8 cellular contexts compared by ENCODE assay signal in genomic region chr2:186485576-186485870, GRCh38. TPM values are rescaled to one million over a fixed set of nuclear protein-coding genes. Genes with fewer than 3 reads are reported as not detected.
A peak's percentile ranks its signal among the peaks of the same experiment; 100 is the strongest.
DNase-seq lines count a peak whose midpoint lies in the region; ATAC-seq, FAIRE-seq and TF ChIP-seq lines count a peak whose summit lies in the region.

No MANE protein-coding gene starts in this region.

- H4K20me1 ChIP-seq in GM12878 (ENCODE audit: control insufficient read depth, insufficient read depth): 0 out of 2 replicates have a peak, but pooled peaks cover under 1% of the 10 kb centered on the region

- no peak for FAIRE-seq in GM12878 (lab: Jason Lieb, UNC)
- no peak for FAIRE-seq in frontal cortex (lab: Jason Lieb, UNC)

- TF ChIP-seq EP300 in GM12878 (IDR thresholded peaks at IDR 0.05; ENCODE audit: borderline replicate concordance in 1 of 2, control insufficient read depth in 1 of 2, low read depth in 2 of 2, low read length in 2 of 2): no peak

- H3K27ac ChIP-seq in A673 (ENCODE audit: low read depth, low read length, poor library complexity, severe bottlenecking) (peak overlapping the region; percentile 89), GM12878 (ENCODE audit: control insufficient read depth, insufficient read depth) (peak overlapping the region; percentile 97), mesodermal cell (ENCODE audit: low read depth, low read length, severe bottlenecking) (peak overlapping the region; percentile 94)

- in situ Hi-C loops in GM12878 (cut with MboI): loop anchor here (25.0 kb wide), 1 partner anchor 977 kb away; no protein-coding TSS in a partner anchor

- peak overlapping the region; percentile 97 for H3K9ac ChIP-seq in GM12878 (ENCODE audit: control insufficient read depth, insufficient read depth, low read length)

- POLR2A ChIA-PET in A673 (lab: Charles Lee; ENCODE audit: low non-redundant PET): no interaction called here
- POLR2A ChIA-PET in GM12878 (lab: Charles Lee): interaction anchor here (0.7 to 2.4 kb wide), 4 partner anchors 24 to 177 kb away, joined by 3 to 9 read pairs (median 3); partner anchors contain the start of gene ITGAV

- ATAC-seq in HG02642 (IDR thresholded peaks at IDR 0.05; ENCODE audit: poor library complexity, unreplicated experiment) (peak; percentile 50), GM12878 (no peak), GM18517 (IDR thresholded peaks at IDR 0.05; ENCODE audit: unreplicated experiment) (no peak), GM18867 (IDR thresholded peaks at IDR 0.05; ENCODE audit: unreplicated experiment) (no peak)

- CTCF ChIA-PET in A673 (lab: Charles Lee) (no interaction called here), GM12878 (lab: Yijun Ruan, JAX) (interaction anchor here (0.7 to 2.2 kb wide), 3 partner anchors 19 to 155 kb away, joined by 3 to 14 read pairs (median 5); no protein-coding TSS in a partner anchor)

- peaks cover 75% of the 10 kb centered on the region for H3K79me2 ChIP-seq in GM12878 (ENCODE audit: control insufficient read depth, insufficient read depth, low read length)

- TF ChIP-seq CTCF in A673 (conservative IDR thresholded peaks at IDR 0.05; ENCODE audit: low read depth, low read length): no peak
- TF ChIP-seq CTCF in GM12878 (IDR thresholded peaks at IDR 0.05 in 2 of 3, conservative IDR thresholded peaks at IDR 0.05 in 1 of 3; ENCODE audit: control insufficient read depth in 2 of 3, extremely low read depth in 1 of 3, insufficient read depth in 1 of 3, low read depth in 3 of 3, low read length in 3 of 3): no peak

- no peaks in the 10 kb centered on the region for H3K9me3 ChIP-seq in A673 (ENCODE audit: low read depth, low read length, poor library complexity, severe bottlenecking)
- H3K9me3 ChIP-seq in GM12878 (replicated peaks; ENCODE audit: control insufficient read depth, insufficient read depth, low read length): no peaks in the 10 kb centered on the region; the same call in 2 of the 3 replicates
- no peaks in the 10 kb centered on the region for H3K9me3 ChIP-seq in mesodermal cell (ENCODE audit: control insufficient read depth, low read length)

- RAD21 ChIA-PET in GM12878 (lab: Charles Lee; ENCODE audit: unreplicated experiment): interaction anchor here (0.8 to 1.6 kb wide), 4 partner anchors 11 to 1276 kb away, joined by 3 to 5 read pairs (median 3); partner anchors contain the start of gene CALCRL

- DNase-seq in A673 (ENCODE audit: low spot score) (no peak), GM12878 (ENCODE audit: low read depth, low spot score) (no peak), NCI-H69 (lab: John Stamatoyannopoulos, UW) (no peak), frontal cortex (ENCODE audit: low spot score in 2 of 2) (no peak)

- H3K4me2 ChIP-seq in GM12878 (ENCODE audit: control insufficient read depth, insufficient read depth): peak overlapping the region; percentile 84

- H2AFZ ChIP-seq in GM12878 (ENCODE audit: control insufficient read depth, low read depth, low read length): peak overlapping the region; percentile 95

- SMC1A ChIA-PET in GM12878 (lab: Charles Lee; ENCODE audit: uncharacterized antibody, unreplicated experiment): interaction anchor here (0.9 to 11.7 kb wide), 3 partner anchors 18 to 150 kb away, joined by 3 to 56 read pairs (median 3); no protein-coding TSS in a partner anchor

- intact Hi-C loops in A673 (cut with micrococcal nuclease; ENCODE audit: unreplicated experiment) (no loop called here), GM12878 (cut with micrococcal nuclease; ENCODE audit: unreplicated experiment) (no loop called here)

- H3K4me1 ChIP-seq in A673 (ENCODE audit: insufficient read depth, low read length, poor library complexity, severe bottlenecking): peaks cover 24% of the 10 kb centered on the region
- 0 out of 2 replicates have a peak, but pooled peaks cover 3% of the 10 kb centered on the region for H3K4me1 ChIP-seq in GM12878 (ENCODE audit: control insufficient read depth, insufficient read depth, low read length)
- H3K4me1 ChIP-seq in mesodermal cell (ENCODE audit: control insufficient read depth, insufficient read depth, low read length, poor library complexity, severe bottlenecking): peaks cover 3% of the 10 kb centered on the region

- peak overlapping the region; percentile 89 for H3K4me3 ChIP-seq in A673 (ENCODE audit: low read depth, low read length, poor library complexity, severe bottlenecking)
- peak overlapping the region; percentile 86 for H3K4me3 ChIP-seq in GM12878
- H3K4me3 ChIP-seq in mesodermal cell (ENCODE audit: extremely low read depth, insufficient read depth, low read length, poor library complexity, severe bottlenecking): peak overlapping the region; percentile 90

- no peak for TF ChIP-seq POLR2A in GM12878 (IDR thresholded peaks at IDR 0.05; ENCODE audit: low read depth, low read length)

- H3K27me3 ChIP-seq in A673 (replicated peaks; ENCODE audit: insufficient read depth, low read depth, low read length, poor library complexity): no peaks in the 10 kb centered on the region
- H3K27me3 ChIP-seq in GM12878 (replicated peaks in 1 of 2; ENCODE audit: control insufficient read depth in 2 of 2, insufficient read depth in 2 of 2, low read length in 1 of 2): no peaks in the 10 kb centered on the region

- H3K36me3 ChIP-seq in A673 (ENCODE audit: insufficient read depth, low read length, poor library complexity, severe bottlenecking) (no peaks in the 10 kb centered on the region), GM12878 (ENCODE audit: control insufficient read depth in 2 of 2, insufficient read depth in 2 of 2, low read length in 1 of 2) (peaks cover 0 to under 1% of the 10 kb centered on the region in 2 experiments; a peak in 1 of 4 replicates), mesodermal cell (ENCODE audit: control insufficient read depth, insufficient read depth, low read length) (peaks cover 9% of the 10 kb centered on the region)

- TF ChIP-seq RAD21 in GM12878 (IDR thresholded peaks at IDR 0.05; ENCODE audit: insufficient read depth, low read depth, low read length): no peak

- WGBS in GM12878 (ENCODE audit: insufficient coverage, insufficient replicate concordance, low lambda C conversion rate, missing lambda C conversion rate): 0% methylated on average over 10 of the region's 10 CpGs
- 0 to 3% methylated on average over 9 to 10 of the region's 10 CpGs for WGBS in mesodermal cell (ENCODE audit: insufficient coverage in 2 of 2), 2 experiments

- TSS peak; percentile 69 for BruUV-seq in A673 (replicated peaks; lab: Mats Ljungman, UMichigan)
- BruUV-seq in GM12878 (replicated peaks; lab: Mats Ljungman, UMichigan): TSS peak; percentile 85

TF ChIP-seq in GM12878, 131 proteins besides CTCF, POLR2A, EP300 and RAD21 (continues in another document):
- TF ChIP-seq SPI1 (IDR thresholded peaks at IDR 0.05; ENCODE audit: borderline replicate concordance, insufficient read depth, low read depth, low read length) (no peak), BRCA1 (IDR thresholded peaks at IDR 0.05; ENCODE audit: low read depth, low read length) (no peak), HDGF (IDR thresholded peaks at IDR 0.05) (no peak), KLF5 (IDR thresholded peaks at IDR 0.05; ENCODE audit: partially characterized antibody) (no peak), HDAC2 (IDR thresholded peaks at IDR 0.05) (no peak), BCL3 (IDR thresholded peaks at IDR 0.05; ENCODE audit: borderline replicate concordance, insufficient read depth, low read depth, low read length, poor library complexity, severe bottlenecking) (peak; percentile 4), WRNIP1 (IDR thresholded peaks at IDR 0.05; ENCODE audit: borderline replicate concordance, low read depth, low read length) (no peak), HCFC1 (IDR thresholded peaks at IDR 0.05; ENCODE audit: low read length) (no peak)

RNA-seq across cellular contexts. Expression of gene ZC3H15, which starts 0.5 kb away (rescaled TPM):
- total RNA-seq in A673 (2021) (86.1 and 95.1 TPM in 2 replicates), GM12878 (2014; rRNA removed) (51.5 and 58.4 TPM in 2 replicates), GM12878 (2014; rRNA removed; fragmentation: Illumina TruSeq; extraction: Trizol) (122 and 123 TPM in 2 replicates), GM12878 (2021) (71.3 and 72.4 TPM in 2 replicates), frontal cortex (63.2 TPM)
- total RNA-seq in GM12878 (2013; cell fraction: nucleolus; rRNA removed): 77.2 and 90.4 TPM in 2 replicates
- polyA plus RNA-seq in GM12878 (2011; ENCODE audit: low read depth): 58.5 TPM
- polyA plus RNA-seq in GM12878 (2011; rRNA removed) (128 and 193 TPM in 2 replicates), GM12878 (2014; fragmentation: Illumina TruSeq; extraction: Trizol) (152 and 199 TPM in 2 replicates), GM12878 (2014; fragmentation: Nextera tagmentation; extraction: Ambion mirVana) (100 to 1,000 TPM; 115 to 122 TPM), GM12878 (2014; rRNA removed) (62.2 and 74.5 TPM in 2 replicates), GM12878 (2016; fragmentation: Nextera tagmentation; extraction: Ambion mirVana) (100 to 1,000 TPM; 131 TPM)
- 37.1 and 45.1 TPM in 2 replicates for polyA plus RNA-seq in GM12878 (2011; cell fraction: cytosol; rRNA removed)
- 61.2 and 70.1 TPM in 2 replicates for polyA plus RNA-seq in GM12878 (2011; cell fraction: nucleus; rRNA removed)
- 66.6 and 76.4 TPM in 2 replicates for polyA plus RNA-seq in GM12878 (2012)
- 44.8 and 74.0 TPM in 2 replicates for polyA minus RNA-seq in GM12878 (2011; rRNA and poly(A)+ RNA removed)
- 37.6 and 38.5 TPM in 2 replicates for polyA minus RNA-seq in GM12878 (2011; cell fraction: cytosol; rRNA and poly(A)+ RNA removed)
- polyA minus RNA-seq in GM12878 (2011; cell fraction: nucleus; rRNA and poly(A)+ RNA removed): 20.3 and 34.5 TPM in 2 replicates
- polyA plus RNA-seq in mesodermal cell (2013, experiment 1 of 2): 65.1 TPM
- 73.7 TPM for polyA plus RNA-seq in mesodermal cell (2013, experiment 2 of 2)
